In genomic region chr20:49819702-49820101, GRCh38 we compare ENCODE assay signal across 1 cellular context.
TF ChIP-seq lines count a peak whose summit lies in the region.

No MANE protein-coding gene starts in this region.

TF ChIP-seq in A549, 52 proteins besides CTCF, POLR2A, EP300 and RAD21 (continued from another document):
- TF ChIP-seq NPAS2 (CRISPR knock-in tag; IDR thresholded peaks at IDR 0.05; ENCODE audit: borderline replicate concordance) (no peak), KDM1A (IDR thresholded peaks at IDR 0.05; ENCODE audit: low read depth) (0 out of 2 replicates have a peak, but pooled peaks have one; percentile 48)
